23 cellular contexts compared by ENCODE assay signal in the genomic region with DNA sequence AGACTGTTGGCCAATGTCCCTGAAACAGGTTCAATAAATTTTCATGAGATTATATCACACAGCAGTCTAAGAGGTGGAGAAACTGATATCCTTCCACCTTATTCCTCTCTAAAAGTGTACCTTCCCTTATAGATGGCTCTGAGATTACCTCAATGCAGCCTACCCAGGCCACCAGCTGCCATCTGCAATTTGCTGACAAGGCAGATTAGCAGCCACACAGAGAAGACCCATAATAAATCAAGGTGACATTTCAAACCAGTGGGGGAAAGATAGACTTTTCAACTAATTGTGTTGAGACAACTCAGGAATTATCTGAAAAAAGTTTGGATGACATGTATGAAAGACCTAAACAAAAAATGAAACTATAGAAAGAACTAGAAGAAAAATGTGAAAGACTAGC. TPM values are rescaled to one million over a fixed set of nuclear protein-coding genes. Genes with fewer than 3 reads are reported as not detected.
"Had no signal": no experiment of that assay in that cellular context is flagged by ENCODE, and none has a peak within 500 bp of the region (broad histone marks: within the 10 kb centered on the region; RNA-seq: fewer than 3 reads in every experiment).

No MANE protein-coding gene starts in this region.

- H3K27me3 ChIP-seq: dorsolateral prefrontal cortex, gastrocnemius medialis, ovary, suprapubic skin, transverse colon, vagina had no signal

- ATAC-seq: esophagus mucosa; gastrocnemius medialis; left lobe of liver; natural killer cell; psoas muscle; right cardiac atrium; stimulated activated naive B cell treated with anti-CD40 and anti-IgM and Interleukin-4, amounts not matched to agents 10 μg/mL and 1 μg/mL and 100 μg/mL, for 72 hours had no signal

- H3K4me3 ChIP-seq: dorsolateral prefrontal cortex, gastrocnemius medialis, lung, ovary, psoas muscle, suprapubic skin, transverse colon, vagina had no signal

- H3K36me3 ChIP-seq: gastrocnemius medialis, ovary, suprapubic skin, transverse colon, vagina had no signal

- FAIRE-seq: keratinocyte, small intestine had no signal

- H3K4me1 ChIP-seq: gastrocnemius medialis, psoas muscle, suprapubic skin, transverse colon, vagina had no signal

- DNase-seq: dorsolateral prefrontal cortex; effector CD8-positive, alpha-beta T cell; foreskin fibroblast; gastrocnemius medialis; natural killer cell; occipital lobe; ovary; posterior cingulate gyrus; psoas muscle; right cardiac atrium; small intestine; stimulated activated CD4-positive, alpha-beta T cell treated with anti-CD3 and anti-CD28 coated beads, Interleukin-15, amount 100 ng/mL, for 24 hours; stimulated activated CD4-positive, alpha-beta T cell treated with anti-CD3 and anti-CD28 coated beads, Interleukin-2, amount 100 ng/mL, for 48 hours; stimulated activated naive B cell treated with anti-CD40 and anti-IgM and Interleukin-4, amounts not matched to agents 10 μg/mL and 1 μg/mL and 100 μg/mL, for 72 hours; transverse colon had no signal

- H3K27ac ChIP-seq: dorsolateral prefrontal cortex, epithelial cell of prostate, gastrocnemius medialis, ovary, psoas muscle, suprapubic skin, transverse colon, vagina had no signal

- H3K9me3 ChIP-seq: gastrocnemius medialis, ovary, suprapubic skin, transverse colon, vagina had no signal

RNA-seq across cellular contexts. Expression of gene ZBTB7C, which starts 43.2 kb away (rescaled TPM):
- total RNA-seq: mononuclear cell had no signal
